8 cellular contexts compared by ENCODE assay signal in genomic region chr9:10366171-10366779, GRCh38.
DNase-seq lines count a peak whose midpoint lies in the region; ATAC-seq lines count a peak whose summit lies in the region.

No MANE protein-coding gene starts in this region.

- H3K27ac Mint-ChIP-seq in activated CD8-positive, alpha-beta T cell treated with anti-CD3 and anti-CD28 coated beads, Interleukin-2, amount 10 ng/mL, durations not matched to agents 7 days and 5 days, result no peak overlapping the region
- H3K27ac Mint-ChIP-seq in activated naive CD8-positive, alpha-beta T cell treated with anti-CD3 and anti-CD28 coated beads, Interleukin-2, amount 50 U/mL, for 24 hours, result no peak overlapping the region

- no peaks in the 10 kb centered on the region for H3K4me1 Mint-ChIP-seq in activated CD8-positive, alpha-beta T cell treated with anti-CD3 and anti-CD28 coated beads, Interleukin-2, amount 10 ng/mL, durations not matched to agents 7 days and 5 days (ENCODE audit: low read depth)
- no peaks in the 10 kb centered on the region for H3K4me1 Mint-ChIP-seq in activated naive CD8-positive, alpha-beta T cell treated with anti-CD3 and anti-CD28 coated beads, Interleukin-2, amount 50 U/mL, for 24 hours

- H3K27me3 Mint-ChIP-seq in activated CD8-positive, alpha-beta T cell treated with anti-CD3 and anti-CD28 coated beads, Interleukin-2, amount 10 ng/mL, durations not matched to agents 7 days and 5 days (ENCODE audit: low read depth), result no peaks in the 10 kb centered on the region
- H3K27me3 Mint-ChIP-seq in activated naive CD8-positive, alpha-beta T cell treated with anti-CD3 and anti-CD28 coated beads, Interleukin-2, amount 50 U/mL, for 24 hours, result no peaks in the 10 kb centered on the region

- POLR2A ChIA-PET in activated CD8-positive, alpha-beta T cell treated with anti-CD3 and anti-CD28 coated beads, Interleukin-2, amount 10 ng/mL, durations not matched to agents 7 days and 5 days (lab: Charles Lee), result no interaction called here

- DNase-seq in Right ventricle myocardium superior (no peak), left ventricle myocardium superior (no peak), NCI-H146 (lab: John Stamatoyannopoulos, UW) (peak; percentile 70), islet precursor cell (peak; percentile 43), C1 segment of cervical spinal cord (lab: John Stamatoyannopoulos, UW) (no peak)
- no peak for DNase-seq in activated CD8-positive, alpha-beta T cell treated with anti-CD3 and anti-CD28 coated beads, Interleukin-2, amount 10 ng/mL, durations not matched to agents 7 days and 5 days
- DNase-seq in activated naive CD8-positive, alpha-beta T cell treated with anti-CD3 and anti-CD28 coated beads, Interleukin-2, amount 50 U/mL, for 24 hours, result no peak

- ATAC-seq in Right ventricle myocardium superior (ENCODE audit: poor library complexity) (peak; percentile 69), left ventricle myocardium superior (no peak), HG02763 (IDR thresholded peaks at IDR 0.05; ENCODE audit: unreplicated experiment) (peak; percentile 74)
- ATAC-seq in activated CD8-positive, alpha-beta T cell treated with anti-CD3 and anti-CD28 coated beads, Interleukin-2, amount 10 ng/mL, durations not matched to agents 7 days and 5 days, result peak; percentile 51
- ATAC-seq in activated naive CD8-positive, alpha-beta T cell treated with anti-CD3 and anti-CD28 coated beads, Interleukin-2, amount 50 U/mL, for 24 hours, result no peak

- CTCF ChIA-PET in activated CD8-positive, alpha-beta T cell treated with anti-CD3 and anti-CD28 coated beads, Interleukin-2, amount 10 ng/mL, durations not matched to agents 7 days and 5 days (lab: Charles Lee), result no interaction called here

- peaks cover 6% of the 10 kb centered on the region for H3K9me3 Mint-ChIP-seq in activated CD8-positive, alpha-beta T cell treated with anti-CD3 and anti-CD28 coated beads, Interleukin-2, amount 10 ng/mL, durations not matched to agents 7 days and 5 days (ENCODE audit: insufficient read depth)
- peaks cover 4% of the 10 kb centered on the region for H3K9me3 Mint-ChIP-seq in activated naive CD8-positive, alpha-beta T cell treated with anti-CD3 and anti-CD28 coated beads, Interleukin-2, amount 50 U/mL, for 24 hours

- intact Hi-C loops in Right ventricle myocardium superior (cut with DNase I), result no loop called here
- intact Hi-C loops in left ventricle myocardium superior (cut with micrococcal nuclease), result no loop called here

- no peaks in the 10 kb centered on the region for H3K36me3 Mint-ChIP-seq in activated CD8-positive, alpha-beta T cell treated with anti-CD3 and anti-CD28 coated beads, Interleukin-2, amount 10 ng/mL, durations not matched to agents 7 days and 5 days (ENCODE audit: low read depth)
- H3K36me3 Mint-ChIP-seq in activated naive CD8-positive, alpha-beta T cell treated with anti-CD3 and anti-CD28 coated beads, Interleukin-2, amount 50 U/mL, for 24 hours (ENCODE audit: low read depth), result no peaks in the 10 kb centered on the region

- no peak overlapping the region for H3K4me3 Mint-ChIP-seq in activated CD8-positive, alpha-beta T cell treated with anti-CD3 and anti-CD28 coated beads, Interleukin-2, amount 10 ng/mL, durations not matched to agents 7 days and 5 days
- H3K4me3 Mint-ChIP-seq in activated naive CD8-positive, alpha-beta T cell treated with anti-CD3 and anti-CD28 coated beads, Interleukin-2, amount 50 U/mL, for 24 hours, result no peak overlapping the region

Comparison
In these comparisons a context has a peak if more than half of its experiments do, and no peak if none do; other contexts are left out.
1. ATAC-seq: peak in Right ventricle myocardium superior (single experiment), HG02763 (single experiment) and activated CD8-positive, alpha-beta T cell treated with anti-CD3 and anti-CD28 coated beads, Interleukin-2, amount 10 ng/mL, durations not matched to agents 7 days and 5 days (single experiment); none in left ventricle myocardium superior (single experiment) and activated naive CD8-positive, alpha-beta T cell treated with anti-CD3 and anti-CD28 coated beads, Interleukin-2, amount 50 U/mL, for 24 hours (single experiment).
2. DNase-seq: peak in NCI-H146 (single experiment) and islet precursor cell (single experiment); none in Right ventricle myocardium superior (single experiment), left ventricle myocardium superior (single experiment), activated CD8-positive, alpha-beta T cell treated with anti-CD3 and anti-CD28 coated beads, Interleukin-2, amount 10 ng/mL, durations not matched to agents 7 days and 5 days (single experiment), activated naive CD8-positive, alpha-beta T cell treated with anti-CD3 and anti-CD28 coated beads, Interleukin-2, amount 50 U/mL, for 24 hours (single experiment) and C1 segment of cervical spinal cord (0 of 14).